Comparison of ENCODE assay signal across 1 cellular context in the genomic region with DNA sequence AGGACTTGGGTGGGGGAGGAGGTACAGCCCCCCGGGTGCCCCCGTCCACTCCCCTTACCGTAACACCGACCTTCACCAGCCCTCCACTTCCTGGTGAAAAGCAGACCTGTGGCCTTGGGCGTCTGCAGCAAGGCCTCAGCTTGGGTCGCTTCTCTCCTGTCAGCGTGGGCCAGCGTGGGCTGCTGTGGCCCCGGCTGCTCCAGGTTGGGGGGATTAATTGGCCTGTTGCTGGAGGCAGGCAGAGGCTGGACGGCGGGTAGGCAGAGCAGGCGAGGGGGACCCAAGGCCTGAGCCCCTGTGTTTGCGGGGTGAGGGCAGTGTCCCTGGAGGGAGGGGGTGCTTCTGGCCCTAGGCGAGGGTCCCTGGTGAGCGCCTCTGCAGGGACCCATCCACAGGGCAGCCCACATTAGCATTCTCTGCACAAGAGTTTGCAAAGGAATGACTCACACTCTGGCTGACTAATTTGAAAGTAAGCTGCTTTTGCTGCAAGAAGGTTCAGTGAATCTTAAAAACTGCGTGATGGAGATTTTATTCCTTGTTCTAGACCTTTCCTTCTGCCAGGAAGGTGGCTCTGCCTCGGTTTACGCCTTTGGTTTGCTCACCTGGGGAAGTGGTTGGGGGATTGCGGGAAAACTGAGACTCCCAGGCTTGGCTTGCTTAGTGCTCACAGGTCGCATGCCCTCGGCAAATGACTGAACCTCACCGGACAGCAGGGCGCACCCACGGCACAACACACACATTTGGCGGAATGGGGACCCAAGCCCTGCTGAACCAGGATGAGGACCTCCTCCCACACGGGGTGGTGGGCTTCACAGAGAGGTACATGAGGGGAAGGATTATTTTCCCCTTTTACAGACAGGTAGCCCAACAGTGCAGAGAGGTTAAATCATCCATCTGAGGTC.
TF ChIP-seq lines count a peak whose summit lies in the region.

No MANE protein-coding gene starts in this region.

TF ChIP-seq in endothelial cell of umbilical vein, 7 proteins besides CTCF, POLR2A, EP300 and RAD21:
- TF ChIP-seq JUN (IDR thresholded peaks at IDR 0.05; ENCODE audit: borderline replicate concordance, insufficient read depth, insufficient read length, low read depth), result peak; percentile 34
- TF ChIP-seq MYC (IDR thresholded peaks at IDR 0.05; ENCODE audit: low read depth, low read length), result no peak
- TF ChIP-seq FOS (IDR thresholded peaks at IDR 0.05; ENCODE audit: borderline replicate concordance, insufficient read depth, low read length), result peak; percentile 61
- TF ChIP-seq, protein P1, sequence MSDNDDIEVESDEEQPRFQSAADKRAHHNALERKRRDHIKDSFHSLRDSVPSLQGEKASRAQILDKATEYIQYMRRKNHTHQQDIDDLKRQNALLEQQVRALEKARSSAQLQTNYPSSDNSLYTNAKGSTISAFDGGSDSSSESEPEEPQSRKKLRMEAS (IDR thresholded peaks at IDR 0.05; ENCODE audit: insufficient read depth, insufficient read length), result no peak
- no peak for TF ChIP-seq EZH2 (IDR thresholded peaks at IDR 0.05; ENCODE audit: borderline replicate concordance, low read depth, low read length, severe bottlenecking)
